ENCODE assay signal across 31 cellular contexts in genomic region chr16:89936508-89936907, GRCh38. TPM values are rescaled to one million over a fixed set of nuclear protein-coding genes. Genes with fewer than 3 reads are reported as not detected.
"Had no signal": no experiment of that assay in that cellular context is flagged by ENCODE, and none has a peak within 500 bp of the region (broad histone marks: within the 10 kb centered on the region; RNA-seq: fewer than 3 reads in every experiment).

No MANE protein-coding gene starts in this region.

- FAIRE-seq: islet of Langerhans, kidney, small intestine, urothelium cell line had no signal

- DNase-seq: hypothalamus; immature natural killer cell; kidney; left colon; left lung; lower lobe of right lung; mammary epithelial cell; mesenchymal stem cell; naive B cell; nucleus accumbens; sigmoid colon; small intestine; spleen; stimulated activated CD4-positive, alpha-beta T cell treated with anti-CD3 and anti-CD28 coated beads, Interleukin-2, amount 100 ng/mL, for 48 hours; stimulated activated CD4-positive, alpha-beta T cell treated with anti-CD3 and anti-CD28 coated beads, Interleukin-4, amount 100 ng/mL, for 4 hours; stimulated activated CD8-positive, alpha-beta memory T cell treated with anti-CD3 and anti-CD28 coated beads, Interleukin-4, amount 100 ng/mL, for 48 hours; stimulated activated naive B cell treated with anti-CD40 and anti-IgM and Interleukin-4, amounts not matched to agents 10 μg/mL and 1 μg/mL and 100 μg/mL, for 72 hours; stimulated activated naive CD8-positive, alpha-beta T cell treated with anti-CD3 and anti-CD28 coated beads, Interleukin-15, Interleukin-2, amounts not matched to agents 100 U/mL and 50 U/mL, for 24 hours; stomach; tibial artery; trophoblast cell; upper lobe of right lung had no signal

- H3K9me3 ChIP-seq: heart left ventricle, left lung, lower lobe of right lung, right atrium auricular region, sigmoid colon, spleen, stomach, suprapubic skin, thoracic aorta, tibial artery, upper lobe of right lung had no signal

- ATAC-seq: left colon; left lung; lower lobe of right lung; natural killer cell treated with Interleukin-12 subunit alpha and Interleukin-12 subunit beta and Interleukin-15 and Interleukin-18, amount 100 ng/mL, for 72 hours; stimulated activated naive B cell treated with anti-CD40 and anti-IgM and Interleukin-4, amounts not matched to agents 10 μg/mL and 1 μg/mL and 100 μg/mL, for 72 hours; stimulated activated naive CD8-positive, alpha-beta T cell treated with anti-CD3 and anti-CD28 coated beads, Interleukin-15, Interleukin-2, amounts not matched to agents 100 U/mL and 50 U/mL, for 24 hours; upper lobe of right lung had no signal

- H3K4me3 Mint-ChIP-seq: immature natural killer cell; naive B cell; natural killer cell treated with Interleukin-12 subunit alpha and Interleukin-12 subunit beta and Interleukin-15 and Interleukin-18, amount 100 ng/mL, for 72 hours; stimulated activated naive B cell treated with anti-CD40 and anti-IgM and Interleukin-4, amounts not matched to agents 10 μg/mL and 1 μg/mL and 100 μg/mL, for 72 hours had no signal

- H3K27me3 ChIP-seq: heart left ventricle, right atrium auricular region, suprapubic skin, upper lobe of right lung had no signal

- H3K79me2 ChIP-seq: parathyroid adenoma had no signal

- H3K36me3 ChIP-seq: heart left ventricle, left lung, lower lobe of right lung, right atrium auricular region, sigmoid colon, spleen, suprapubic skin, thoracic aorta, tibial artery, upper lobe of right lung had no signal

- H3K36me3 Mint-ChIP-seq: immature natural killer cell; naive B cell; natural killer cell treated with Interleukin-12 subunit alpha and Interleukin-12 subunit beta and Interleukin-15 and Interleukin-18, amount 100 ng/mL, for 72 hours; stimulated activated naive B cell treated with anti-CD40 and anti-IgM and Interleukin-4, amounts not matched to agents 10 μg/mL and 1 μg/mL and 100 μg/mL, for 72 hours had no signal

- H3K9me3 Mint-ChIP-seq: immature natural killer cell; naive B cell; natural killer cell treated with Interleukin-12 subunit alpha and Interleukin-12 subunit beta and Interleukin-15 and Interleukin-18, amount 100 ng/mL, for 72 hours; neural crest cell; stimulated activated naive B cell treated with anti-CD40 and anti-IgM and Interleukin-4, amounts not matched to agents 10 μg/mL and 1 μg/mL and 100 μg/mL, for 72 hours had no signal

- H3K4me1 Mint-ChIP-seq: immature natural killer cell, neural crest cell had no signal

- H2AFZ ChIP-seq: parathyroid adenoma had no signal

- H3K27ac ChIP-seq: heart left ventricle, left lung, lower lobe of right lung, parathyroid adenoma, right atrium auricular region, sigmoid colon, spleen, stomach, suprapubic skin, thoracic aorta, tibial artery, upper lobe of right lung had no signal

- H3K4me3 ChIP-seq: heart left ventricle, left lung, lower lobe of right lung, right atrium auricular region, sigmoid colon, spleen, stomach, suprapubic skin, thoracic aorta, tibial artery, upper lobe of right lung had no signal

- H3K4me1 ChIP-seq: heart left ventricle, left lung, lower lobe of right lung, parathyroid adenoma, right atrium auricular region, sigmoid colon, stomach, suprapubic skin, tibial artery, upper lobe of right lung had no signal

- H3K27ac Mint-ChIP-seq: immature natural killer cell; naive B cell; natural killer cell treated with Interleukin-12 subunit alpha and Interleukin-12 subunit beta and Interleukin-15 and Interleukin-18, amount 100 ng/mL, for 72 hours; stimulated activated naive B cell treated with anti-CD40 and anti-IgM and Interleukin-4, amounts not matched to agents 10 μg/mL and 1 μg/mL and 100 μg/mL, for 72 hours had no signal

RNA-seq across cellular contexts. Expression of gene TUBB3, which starts 13.4 kb away (rescaled TPM):
- polyA plus RNA-seq: immature natural killer cell had no signal
